8 cellular contexts compared by ENCODE assay signal in genomic region chr18:55585586-55586521, GRCh38. TPM values are rescaled to one million over a fixed set of nuclear protein-coding genes. Genes with fewer than 3 reads are reported as not detected.
A peak's percentile ranks its signal among the peaks of the same experiment; 100 is the strongest.
DNase-seq lines count a peak whose midpoint lies in the region; ATAC-seq and TF ChIP-seq lines count a peak whose summit lies in the region.

No MANE protein-coding gene starts in this region.

- no peak for TF ChIP-seq CTCF in activated CD8-positive, alpha-beta T cell treated with anti-CD3 and anti-CD28 coated beads for 36 hours (IDR thresholded peaks at IDR 0.05)
- TF ChIP-seq CTCF in kidney epithelial cell (IDR thresholded peaks at IDR 0.05; ENCODE audit: insufficient read depth, low read length, poor library complexity, severe bottlenecking) (no peak), thoracic aorta (IDR thresholded peaks at IDR 0.05) (no peak)

- peaks cover 4% of the 10 kb centered on the region for H3K36me3 Mint-ChIP-seq in activated CD8-positive, alpha-beta T cell treated with anti-CD3 and anti-CD28 coated beads, Interleukin-2, amount 10 ng/mL, durations not matched to agents 7 days and 5 days (ENCODE audit: low read depth)
- no peaks in the 10 kb centered on the region for H3K36me3 Mint-ChIP-seq in activated CD8-positive, alpha-beta T cell treated with anti-CD3 and anti-CD28 coated beads for 36 hours (ENCODE audit: low read depth)

- H3K4me1 Mint-ChIP-seq in activated CD8-positive, alpha-beta T cell treated with anti-CD3 and anti-CD28 coated beads, Interleukin-2, amount 10 ng/mL, durations not matched to agents 7 days and 5 days (ENCODE audit: low read depth) = peaks cover 25% of the 10 kb centered on the region
- peaks cover 22% of the 10 kb centered on the region for H3K4me1 Mint-ChIP-seq in activated CD8-positive, alpha-beta T cell treated with anti-CD3 and anti-CD28 coated beads for 36 hours (ENCODE audit: low read depth)

- no peak for DNase-seq in activated CD8-positive, alpha-beta T cell treated with anti-CD3 and anti-CD28 coated beads, Interleukin-2, amount 10 ng/mL, durations not matched to agents 7 days and 5 days
- DNase-seq in activated CD8-positive, alpha-beta T cell treated with anti-CD3 and anti-CD28 coated beads for 36 hours = no peak
- peak; percentile 30 for DNase-seq in amniotic epithelial cell (ENCODE audit: low read depth)
- no peak for DNase-seq in kidney epithelial cell (ENCODE audit: low read depth)
- DNase-seq in thoracic aorta (ENCODE audit: low spot score) = no peak
- no peak for DNase-seq in SIG-M5 treated with dmso at 0.1 percent for 504 hours (lab: John Stamatoyannopoulos, UW; ENCODE audit: unreplicated experiment)
- DNase-seq in DMS53 (lab: John Stamatoyannopoulos, UW) = no peak

- peaks cover 39% of the 10 kb centered on the region for H3K27me3 Mint-ChIP-seq in activated CD8-positive, alpha-beta T cell treated with anti-CD3 and anti-CD28 coated beads, Interleukin-2, amount 10 ng/mL, durations not matched to agents 7 days and 5 days (ENCODE audit: low read depth)
- H3K27me3 Mint-ChIP-seq in activated CD8-positive, alpha-beta T cell treated with anti-CD3 and anti-CD28 coated beads for 36 hours = peaks cover 40% of the 10 kb centered on the region

- peak overlapping the region; percentile 13 for H3K4me3 Mint-ChIP-seq in activated CD8-positive, alpha-beta T cell treated with anti-CD3 and anti-CD28 coated beads, Interleukin-2, amount 10 ng/mL, durations not matched to agents 7 days and 5 days
- H3K4me3 Mint-ChIP-seq in activated CD8-positive, alpha-beta T cell treated with anti-CD3 and anti-CD28 coated beads for 36 hours = no peak overlapping the region

- POLR2A ChIA-PET in activated CD8-positive, alpha-beta T cell treated with anti-CD3 and anti-CD28 coated beads, Interleukin-2, amount 10 ng/mL, durations not matched to agents 7 days and 5 days (lab: Charles Lee) = no interaction called here
- POLR2A ChIA-PET in activated CD8-positive, alpha-beta T cell treated with anti-CD3 and anti-CD28 coated beads for 36 hours (lab: Charles Lee) = no interaction called here

- H3K9me3 ChIP-seq in thoracic aorta = no peaks in the 10 kb centered on the region

- intact Hi-C loops in activated CD8-positive, alpha-beta T cell treated with anti-CD3 and anti-CD28 coated beads for 36 hours (cut with micrococcal nuclease) = loop anchor here (5.0 to 10.0 kb wide), 2 partner anchors 101 to 169 kb away; no protein-coding TSS in a partner anchor

- CTCF ChIA-PET in activated CD8-positive, alpha-beta T cell treated with anti-CD3 and anti-CD28 coated beads, Interleukin-2, amount 10 ng/mL, durations not matched to agents 7 days and 5 days (lab: Charles Lee) = no interaction called here
- CTCF ChIA-PET in activated CD8-positive, alpha-beta T cell treated with anti-CD3 and anti-CD28 coated beads for 36 hours (lab: Charles Lee) = no interaction called here

- peak overlapping the region; percentile 18 for H3K4me3 ChIP-seq in kidney epithelial cell (ENCODE audit: low read depth, low read length)
- H3K4me3 ChIP-seq in thoracic aorta = peak overlapping the region; percentile 89

- H3K27ac ChIP-seq in thoracic aorta = peak overlapping the region; percentile 36 to 73

- no peaks in the 10 kb centered on the region for H3K27me3 ChIP-seq in kidney epithelial cell (ENCODE audit: control insufficient read depth, insufficient read depth, low read length)
- H3K27me3 ChIP-seq in thoracic aorta (replicated peaks; ENCODE audit: insufficient read depth) = no peaks in the 10 kb centered on the region

- ATAC-seq in activated CD8-positive, alpha-beta T cell treated with anti-CD3 and anti-CD28 coated beads, Interleukin-2, amount 10 ng/mL, durations not matched to agents 7 days and 5 days = no peak
- ATAC-seq in activated CD8-positive, alpha-beta T cell treated with anti-CD3 and anti-CD28 coated beads for 36 hours = no peak
- no peak for ATAC-seq in thoracic aorta (ENCODE audit: insufficient number of reproducible peaks, low FRiP score, low read depth)
- ATAC-seq in GM18909 (IDR thresholded peaks at IDR 0.05; ENCODE audit: poor library complexity, unreplicated experiment) = no peak

- H3K9me3 Mint-ChIP-seq in activated CD8-positive, alpha-beta T cell treated with anti-CD3 and anti-CD28 coated beads, Interleukin-2, amount 10 ng/mL, durations not matched to agents 7 days and 5 days (ENCODE audit: insufficient read depth) = no peaks in the 10 kb centered on the region
- H3K9me3 Mint-ChIP-seq in activated CD8-positive, alpha-beta T cell treated with anti-CD3 and anti-CD28 coated beads for 36 hours = no peaks in the 10 kb centered on the region

- peaks cover 7 to 38% of the 10 kb centered on the region in 2 donors for H3K4me1 ChIP-seq in thoracic aorta (ENCODE audit: control insufficient read depth in 1 of 2, low read depth in 2 of 2)

- H3K36me3 ChIP-seq in kidney epithelial cell (ENCODE audit: control insufficient read depth, insufficient read depth, low read length) (no peaks in the 10 kb centered on the region), thoracic aorta (no peaks in the 10 kb centered on the region)

- no peak overlapping the region for H3K27ac Mint-ChIP-seq in activated CD8-positive, alpha-beta T cell treated with anti-CD3 and anti-CD28 coated beads, Interleukin-2, amount 10 ng/mL, durations not matched to agents 7 days and 5 days
- H3K27ac Mint-ChIP-seq in activated CD8-positive, alpha-beta T cell treated with anti-CD3 and anti-CD28 coated beads for 36 hours = no peak overlapping the region

RNA-seq across cellular contexts. Expression of gene TCF4, which starts 2.1 kb away (rescaled TPM):
- under 1 TPM; 0.21 to 0.26 TPM for total RNA-seq in activated CD8-positive, alpha-beta T cell treated with anti-CD3 and anti-CD28 coated beads, Interleukin-2, amount 10 ng/mL, durations not matched to agents 7 days and 5 days
- 1 to 10 TPM; 1.2 to 1.4 TPM for total RNA-seq in activated CD8-positive, alpha-beta T cell treated with anti-CD3 and anti-CD28 coated beads for 36 hours
- total RNA-seq in kidney epithelial cell (9.4 and 15.7 TPM in 2 replicates), thoracic aorta (100 to 1,000 TPM; 178 to 267 TPM)

Comparison
In these comparisons a context has a peak if more than half of its experiments do, and no peak if none do; other contexts are left out.
1. RNA of gene TCF4, which starts 2.1 kb away (total RNA-seq): 178 to 267 TPM in thoracic aorta; 9.4 to 15.7 TPM in kidney epithelial cell, 1.2 to 1.4 TPM in activated CD8-positive, alpha-beta T cell treated with anti-CD3 and anti-CD28 coated beads for 36 hours and 0.21 to 0.26 TPM in activated CD8-positive, alpha-beta T cell treated with anti-CD3 and anti-CD28 coated beads, Interleukin-2, amount 10 ng/mL, durations not matched to agents 7 days and 5 days; every median in the first group is over 10 times any median in the second.